ENCODE assay signal across 10 cellular contexts in genomic region chr17:1390422-1391367, GRCh38. TPM values are rescaled to one million over a fixed set of nuclear protein-coding genes. Genes with fewer than 3 reads are reported as not detected.
DNase-seq lines count a peak whose midpoint lies in the region; ATAC-seq and TF ChIP-seq lines count a peak whose summit lies in the region.
"Had no signal": no experiment of that assay in that cellular context is flagged by ENCODE, and none has a peak within 500 bp of the region (broad histone marks: within the 10 kb centered on the region; RNA-seq: fewer than 3 reads in every experiment).

No MANE protein-coding gene starts in this region.

- H3K27me3 Mint-ChIP-seq in activated T-cell treated with anti-CD3 and anti-CD28 coated beads, Interleukin-2, amount 50 U/mL, for 72 hours (ENCODE audit: low read depth), result no peaks in the 10 kb centered on the region

- H3K27ac ChIP-seq in adrenal gland (peak overlapping the region; percentile 11 to 65 (median 48)), right lobe of liver (no peak overlapping the region), upper lobe of left lung (peak overlapping the region in 3 of 4 donors; percentile 5 to 52 (median 48))

- H3K36me3 Mint-ChIP-seq in activated T-cell treated with anti-CD3 and anti-CD28 coated beads, Interleukin-2, amount 50 U/mL, for 72 hours (ENCODE audit: insufficient read depth in 2 of 2), result peaks cover 0 to 10% of the 10 kb centered on the region in 2 donors

- TF ChIP-seq EP300 in upper lobe of left lung (IDR thresholded peaks at IDR 0.05), result no peak

- H3K36me3 ChIP-seq in adrenal gland (replicated peaks in 1 of 2), result no peaks in the 10 kb centered on the region
- no peaks in the 10 kb centered on the region for H3K36me3 ChIP-seq in right lobe of liver
- H3K36me3 ChIP-seq in upper lobe of left lung, result no peaks in the 10 kb centered on the region

- ATAC-seq in activated T-cell treated with anti-CD3 and anti-CD28 coated beads, Interleukin-2, amount 50 U/mL, for 72 hours (replicated peaks in 1 of 2), result peak in 1 of 2 donors; percentile 63
- ATAC-seq in right lobe of liver (peak in 3 of 4 donors; percentile 35 to 69 (median 38)), upper lobe of left lung (ENCODE audit: low FRiP score in 2 of 2) (no peak)

- no peak for DNase-seq in activated T-cell treated with anti-CD3 and anti-CD28 coated beads, Interleukin-2, amount 50 U/mL, for 72 hours
- no peak for DNase-seq in activated T-cell treated with anti-CD3 and anti-CD28 coated beads, Interleukin-2, amount 50 U/mL, for 48 hours
- DNase-seq in adrenal gland (peak in 1 of 7 donors; percentile 3), right lobe of liver (no peak), upper lobe of left lung (no peak), GDM1 (lab: John Stamatoyannopoulos, UW) (no peak), NCI-H345 treated with DMSO at 0.1 percent for 48 hours (lab: John Stamatoyannopoulos, UW; ENCODE audit: unreplicated experiment) (no peak), NCI-H187 (lab: John Stamatoyannopoulos, UW) (no peak)
- DNase-seq: NCI-H748 treated with DMSO at 0.1 percent for 48 hours; stimulated activated CD4-positive, alpha-beta T cell treated with anti-CD3 and anti-CD28 coated beads, Interleukin-4, amount 100 ng/mL, for 4 hours had no signal

- H3K4me3 ChIP-seq in adrenal gland, result peak overlapping the region in 1 of 4 donors; percentile 1
- no peak overlapping the region for H3K4me3 ChIP-seq in right lobe of liver
- no peak overlapping the region for H3K4me3 ChIP-seq in upper lobe of left lung

- H3K27ac Mint-ChIP-seq in activated T-cell treated with anti-CD3 and anti-CD28 coated beads, Interleukin-2, amount 50 U/mL, for 72 hours, result peak overlapping the region; percentile 98

- H3K4me3 Mint-ChIP-seq in activated T-cell treated with anti-CD3 and anti-CD28 coated beads, Interleukin-2, amount 50 U/mL, for 72 hours, result peak overlapping the region; percentile 3 to 77

- TF ChIP-seq CTCF in adrenal gland (IDR thresholded peaks at IDR 0.05) (no peak), right lobe of liver (IDR thresholded peaks at IDR 0.05) (no peak), upper lobe of left lung (IDR thresholded peaks at IDR 0.05) (no peak)

- TF ChIP-seq POLR2A in adrenal gland (IDR thresholded peaks at IDR 0.05), result no peak
- no peak for TF ChIP-seq POLR2A in right lobe of liver (IDR thresholded peaks at IDR 0.05)
- TF ChIP-seq POLR2A in upper lobe of left lung (IDR thresholded peaks at IDR 0.05), result no peak

- H3K9me3 Mint-ChIP-seq in activated T-cell treated with anti-CD3 and anti-CD28 coated beads, Interleukin-2, amount 50 U/mL, for 72 hours, result no peaks in the 10 kb centered on the region

- WGBS in adrenal gland, 4 donors, result 4 to 10% (median 8%) methylated on average over 6 of the region's 6 CpGs
- 30% methylated on average over 6 of the region's 6 CpGs for WGBS in right lobe of liver (ENCODE audit: insufficient coverage, low coverage, low lambda C conversion rate, missing lambda C conversion rate)
- 26 to 28% methylated on average over 6 of the region's 6 CpGs for WGBS in upper lobe of left lung, 2 donors

- peaks cover 86% of the 10 kb centered on the region for H3K4me1 Mint-ChIP-seq in activated T-cell treated with anti-CD3 and anti-CD28 coated beads, Interleukin-2, amount 50 U/mL, for 72 hours (ENCODE audit: low read depth)

- H3K9me3 ChIP-seq in adrenal gland (replicated peaks in 1 of 3) (no peaks in the 10 kb centered on the region), right lobe of liver (no peaks in the 10 kb centered on the region), upper lobe of left lung (no peaks in the 10 kb centered on the region)

- H3K27me3 ChIP-seq in adrenal gland (no peaks in the 10 kb centered on the region), right lobe of liver (no peaks in the 10 kb centered on the region), upper lobe of left lung (no peaks in the 10 kb centered on the region)

- intact Hi-C loops in adrenal gland (cut with DNase I), result no loop called here
- intact Hi-C loops in right lobe of liver (cut with DNase I), result no loop called here

- H3K4me1 ChIP-seq in adrenal gland (replicated peaks in 1 of 2), result peaks cover 54 to 91% of the 10 kb centered on the region in 2 donors
- H3K4me1 ChIP-seq in right lobe of liver, result peaks cover 0 to 50% (median 13%) of the 10 kb centered on the region in 4 donors
- peaks cover 69 to 98% (median 88%) of the 10 kb centered on the region in 4 donors for H3K4me1 ChIP-seq in upper lobe of left lung

RNA-seq across cellular contexts. Expression of gene YWHAE, which starts 9.3 kb away (rescaled TPM):
- 100 to 1,000 TPM; 328 to 339 TPM for total RNA-seq in activated T-cell treated with anti-CD3 and anti-CD28 coated beads, Interleukin-2, amount 50 U/mL, for 72 hours
- 100 to 1,000 TPM; 488 to 744 (median 550) TPM for total RNA-seq in adrenal gland
- polyA plus RNA-seq in adrenal gland, result 100 to 1,000 TPM; 340 to 884 (median 511) TPM
- total RNA-seq in right lobe of liver, result 100 to 1,000 TPM; 167 to 446 (median 217) TPM
- 100 to 1,000 TPM; 318 to 698 (median 384) TPM for total RNA-seq in upper lobe of left lung

Comparison
In these comparisons a context has a peak if more than half of its experiments do, and no peak if none do; other contexts are left out.
1. ATAC-seq: peak in right lobe of liver (3 of 4); none in upper lobe of left lung (0 of 2).
2. H3K27ac ChIP-seq: peak in adrenal gland (5 of 5) and upper lobe of left lung (3 of 4); none in right lobe of liver (0 of 3).